In the genomic region with DNA sequence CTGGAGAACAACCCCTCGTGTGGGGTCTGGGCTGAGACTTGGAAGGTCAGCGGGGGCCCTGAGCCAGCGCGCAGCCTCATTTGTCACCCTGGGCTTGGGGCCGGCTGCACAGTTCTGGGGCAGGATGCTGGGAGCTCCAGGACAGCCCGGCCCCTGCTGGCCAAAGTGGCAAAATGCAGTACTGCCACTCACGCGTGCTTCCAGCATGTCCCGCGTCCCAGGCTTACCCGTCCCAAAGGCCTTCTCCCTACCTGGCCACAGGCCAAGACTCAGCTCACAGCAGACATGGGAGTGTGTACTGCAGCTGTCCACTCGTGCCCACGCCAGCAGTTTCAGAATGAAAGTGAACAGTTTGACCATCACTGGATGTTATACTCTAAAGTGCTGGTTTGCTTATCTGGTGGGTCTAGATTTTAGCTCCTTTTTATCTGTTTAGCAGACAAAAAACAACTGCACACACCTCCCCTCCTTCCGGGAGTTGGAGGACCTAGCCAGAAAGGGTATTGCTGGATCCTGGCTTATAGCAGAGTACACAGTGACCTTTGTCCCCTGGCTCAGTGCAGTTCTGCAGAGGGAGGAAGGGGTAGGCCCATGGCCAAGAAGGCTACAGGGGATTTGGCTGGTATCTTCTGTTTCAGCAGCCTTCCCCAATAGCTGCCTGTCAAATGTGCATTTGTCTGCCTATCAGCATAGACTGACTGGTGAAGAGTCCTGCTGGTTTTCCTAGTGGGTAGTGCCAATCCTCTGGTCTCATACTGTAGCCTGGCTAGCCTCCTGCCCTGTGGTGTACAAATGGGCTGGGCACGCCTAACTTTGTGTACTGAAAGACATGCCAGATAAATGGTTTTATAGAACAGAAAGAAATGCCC, we compare ENCODE assay signal across 1 cellular context.
TF ChIP-seq lines count a peak whose summit lies in the region.

No MANE protein-coding gene starts in this region.

TF ChIP-seq in H1, 55 proteins besides CTCF, POLR2A, EP300 and RAD21:
- TF ChIP-seq BRCA1 (IDR thresholded peaks at IDR 0.05; ENCODE audit: low read depth, low read length) (no peak), GTF2F1 (IDR thresholded peaks at IDR 0.05; ENCODE audit: borderline replicate concordance, low read depth, low read length) (no peak), CHD2 (IDR thresholded peaks at IDR 0.05; ENCODE audit: low read length) (no peak), SP4 (IDR thresholded peaks at IDR 0.05; ENCODE audit: low read length) (no peak), NRF1 (IDR thresholded peaks at IDR 0.05; ENCODE audit: low read depth, low read length) (no peak), HDAC2 (IDR thresholded peaks at IDR 0.05; ENCODE audit: borderline replicate concordance in 1 of 2, low read depth in 2 of 2, low read length in 2 of 2) (no peak), HDAC6 (IDR thresholded peaks at IDR 0.05; ENCODE audit: low read depth, low read length) (no peak), SIN3A (conservative IDR thresholded peaks at IDR 0.05 in 1 of 2, IDR thresholded peaks at IDR 0.05 in 1 of 2; ENCODE audit: low read depth in 1 of 2, low read length in 2 of 2) (0 out of 4 replicates have a peak, but pooled peaks of 1 of the 2 experiments have one; percentile 27), CHD1 (IDR thresholded peaks at IDR 0.05; ENCODE audit: low read depth, low read length) (no peak), KDM5A (IDR thresholded peaks at IDR 0.05; ENCODE audit: low read length) (no peak), KDM1A (IDR thresholded peaks at IDR 0.05; ENCODE audit: borderline replicate concordance, low read length) (no peak), KDM4A (IDR thresholded peaks at IDR 0.05; ENCODE audit: low read depth, low read length, severe bottlenecking) (no peak), BCL11A (IDR thresholded peaks at IDR 0.05; ENCODE audit: low read depth in 2 of 2, low read length in 2 of 2) (no peak), GABPA (IDR thresholded peaks at IDR 0.05; ENCODE audit: borderline replicate concordance, insufficient read depth, low read length) (0 out of 2 replicates have a peak, but pooled peaks have one; percentile 80)
- TF ChIP-seq, protein P1, sequence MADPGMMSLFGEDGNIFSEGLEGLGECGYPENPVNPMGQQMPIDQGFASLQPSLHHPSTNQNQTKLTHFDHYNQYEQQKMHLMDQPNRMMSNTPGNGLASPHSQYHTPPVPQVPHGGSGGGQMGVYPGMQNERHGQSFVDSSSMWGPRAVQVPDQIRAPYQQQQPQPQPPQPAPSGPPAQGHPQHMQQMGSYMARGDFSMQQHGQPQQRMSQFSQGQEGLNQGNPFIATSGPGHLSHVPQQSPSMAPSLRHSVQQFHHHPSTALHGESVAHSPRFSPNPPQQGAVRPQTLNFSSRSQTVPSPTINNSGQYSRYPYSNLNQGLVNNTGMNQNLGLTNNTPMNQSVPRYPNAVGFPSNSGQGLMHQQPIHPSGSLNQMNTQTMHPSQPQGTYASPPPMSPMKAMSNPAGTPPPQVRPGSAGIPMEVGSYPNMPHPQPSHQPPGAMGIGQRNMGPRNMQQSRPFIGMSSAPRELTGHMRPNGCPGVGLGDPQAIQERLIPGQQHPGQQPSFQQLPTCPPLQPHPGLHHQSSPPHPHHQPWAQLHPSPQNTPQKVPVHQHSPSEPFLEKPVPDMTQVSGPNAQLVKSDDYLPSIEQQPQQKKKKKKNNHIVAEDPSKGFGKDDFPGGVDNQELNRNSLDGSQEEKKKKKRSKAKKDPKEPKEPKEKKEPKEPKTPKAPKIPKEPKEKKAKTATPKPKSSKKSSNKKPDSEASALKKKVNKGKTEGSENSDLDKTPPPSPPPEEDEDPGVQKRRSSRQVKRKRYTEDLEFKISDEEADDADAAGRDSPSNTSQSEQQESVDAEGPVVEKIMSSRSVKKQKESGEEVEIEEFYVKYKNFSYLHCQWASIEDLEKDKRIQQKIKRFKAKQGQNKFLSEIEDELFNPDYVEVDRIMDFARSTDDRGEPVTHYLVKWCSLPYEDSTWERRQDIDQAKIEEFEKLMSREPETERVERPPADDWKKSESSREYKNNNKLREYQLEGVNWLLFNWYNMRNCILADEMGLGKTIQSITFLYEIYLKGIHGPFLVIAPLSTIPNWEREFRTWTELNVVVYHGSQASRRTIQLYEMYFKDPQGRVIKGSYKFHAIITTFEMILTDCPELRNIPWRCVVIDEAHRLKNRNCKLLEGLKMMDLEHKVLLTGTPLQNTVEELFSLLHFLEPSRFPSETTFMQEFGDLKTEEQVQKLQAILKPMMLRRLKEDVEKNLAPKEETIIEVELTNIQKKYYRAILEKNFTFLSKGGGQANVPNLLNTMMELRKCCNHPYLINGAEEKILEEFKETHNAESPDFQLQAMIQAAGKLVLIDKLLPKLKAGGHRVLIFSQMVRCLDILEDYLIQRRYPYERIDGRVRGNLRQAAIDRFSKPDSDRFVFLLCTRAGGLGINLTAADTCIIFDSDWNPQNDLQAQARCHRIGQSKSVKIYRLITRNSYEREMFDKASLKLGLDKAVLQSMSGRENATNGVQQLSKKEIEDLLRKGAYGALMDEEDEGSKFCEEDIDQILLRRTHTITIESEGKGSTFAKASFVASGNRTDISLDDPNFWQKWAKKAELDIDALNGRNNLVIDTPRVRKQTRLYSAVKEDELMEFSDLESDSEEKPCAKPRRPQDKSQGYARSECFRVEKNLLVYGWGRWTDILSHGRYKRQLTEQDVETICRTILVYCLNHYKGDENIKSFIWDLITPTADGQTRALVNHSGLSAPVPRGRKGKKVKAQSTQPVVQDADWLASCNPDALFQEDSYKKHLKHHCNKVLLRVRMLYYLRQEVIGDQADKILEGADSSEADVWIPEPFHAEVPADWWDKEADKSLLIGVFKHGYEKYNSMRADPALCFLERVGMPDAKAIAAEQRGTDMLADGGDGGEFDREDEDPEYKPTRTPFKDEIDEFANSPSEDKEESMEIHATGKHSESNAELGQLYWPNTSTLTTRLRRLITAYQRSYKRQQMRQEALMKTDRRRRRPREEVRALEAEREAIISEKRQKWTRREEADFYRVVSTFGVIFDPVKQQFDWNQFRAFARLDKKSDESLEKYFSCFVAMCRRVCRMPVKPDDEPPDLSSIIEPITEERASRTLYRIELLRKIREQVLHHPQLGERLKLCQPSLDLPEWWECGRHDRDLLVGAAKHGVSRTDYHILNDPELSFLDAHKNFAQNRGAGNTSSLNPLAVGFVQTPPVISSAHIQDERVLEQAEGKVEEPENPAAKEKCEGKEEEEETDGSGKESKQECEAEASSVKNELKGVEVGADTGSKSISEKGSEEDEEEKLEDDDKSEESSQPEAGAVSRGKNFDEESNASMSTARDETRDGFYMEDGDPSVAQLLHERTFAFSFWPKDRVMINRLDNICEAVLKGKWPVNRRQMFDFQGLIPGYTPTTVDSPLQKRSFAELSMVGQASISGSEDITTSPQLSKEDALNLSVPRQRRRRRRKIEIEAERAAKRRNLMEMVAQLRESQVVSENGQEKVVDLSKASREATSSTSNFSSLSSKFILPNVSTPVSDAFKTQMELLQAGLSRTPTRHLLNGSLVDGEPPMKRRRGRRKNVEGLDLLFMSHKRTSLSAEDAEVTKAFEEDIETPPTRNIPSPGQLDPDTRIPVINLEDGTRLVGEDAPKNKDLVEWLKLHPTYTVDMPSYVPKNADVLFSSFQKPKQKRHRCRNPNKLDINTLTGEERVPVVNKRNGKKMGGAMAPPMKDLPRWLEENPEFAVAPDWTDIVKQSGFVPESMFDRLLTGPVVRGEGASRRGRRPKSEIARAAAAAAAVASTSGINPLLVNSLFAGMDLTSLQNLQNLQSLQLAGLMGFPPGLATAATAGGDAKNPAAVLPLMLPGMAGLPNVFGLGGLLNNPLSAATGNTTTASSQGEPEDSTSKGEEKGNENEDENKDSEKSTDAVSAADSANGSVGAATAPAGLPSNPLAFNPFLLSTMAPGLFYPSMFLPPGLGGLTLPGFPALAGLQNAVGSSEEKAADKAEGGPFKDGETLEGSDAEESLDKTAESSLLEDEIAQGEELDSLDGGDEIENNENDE (IDR thresholded peaks at IDR 0.05; ENCODE audit: insufficient replicate concordance, low read length) = no peak
- TF ChIP-seq, protein P2, sequence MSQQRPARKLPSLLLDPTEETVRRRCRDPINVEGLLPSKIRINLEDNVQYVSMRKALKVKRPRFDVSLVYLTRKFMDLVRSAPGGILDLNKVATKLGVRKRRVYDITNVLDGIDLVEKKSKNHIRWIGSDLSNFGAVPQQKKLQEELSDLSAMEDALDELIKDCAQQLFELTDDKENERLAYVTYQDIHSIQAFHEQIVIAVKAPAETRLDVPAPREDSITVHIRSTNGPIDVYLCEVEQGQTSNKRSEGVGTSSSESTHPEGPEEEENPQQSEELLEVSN (IDR thresholded peaks at IDR 0.05) = no peak; the same call in 1 of the 2 replicates
- TF ChIP-seq, protein P3, sequence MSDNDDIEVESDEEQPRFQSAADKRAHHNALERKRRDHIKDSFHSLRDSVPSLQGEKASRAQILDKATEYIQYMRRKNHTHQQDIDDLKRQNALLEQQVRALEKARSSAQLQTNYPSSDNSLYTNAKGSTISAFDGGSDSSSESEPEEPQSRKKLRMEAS (IDR thresholded peaks at IDR 0.05) = peak; percentile 79
